29 cellular contexts compared by ENCODE assay signal in the genomic region with DNA sequence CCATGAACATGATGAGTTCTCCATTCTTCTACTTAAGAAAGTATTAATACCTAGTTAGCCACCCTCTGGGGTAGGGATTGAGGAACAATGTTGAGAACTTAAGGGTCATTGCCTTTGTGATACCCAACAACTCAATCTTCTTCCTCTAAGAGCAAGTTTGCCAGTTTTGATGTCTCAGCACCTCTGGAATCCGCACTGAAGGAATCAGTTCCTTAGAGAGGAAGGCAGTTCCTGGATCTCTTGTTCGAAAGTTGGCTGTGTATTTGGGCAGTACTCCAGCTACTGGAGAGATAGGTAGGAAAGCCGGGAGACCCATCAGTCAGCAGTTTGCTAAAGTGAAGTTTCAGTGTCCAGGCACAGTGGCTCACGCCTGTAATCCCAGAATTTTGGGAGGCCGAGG. TPM values are rescaled to one million over a fixed set of nuclear protein-coding genes. Genes with fewer than 3 reads are reported as not detected.
"Had no signal": no experiment of that assay in that cellular context is flagged by ENCODE, and none has a peak within 500 bp of the region (broad histone marks: within the 10 kb centered on the region; RNA-seq: fewer than 3 reads in every experiment).

No MANE protein-coding gene starts in this region.

- H3K4me3 ChIP-seq: body of pancreas, esophagus squamous epithelium, gastrocnemius medialis, neural progenitor cell, vagina had no signal

- H3K4me3 Mint-ChIP-seq: activated CD4-positive, alpha-beta memory T cell treated with anti-CD3 and anti-CD28 coated beads, Interleukin-2, amount 10 ng/mL, durations not matched to agents 7 days and 5 days; activated CD4-positive, alpha-beta T cell treated with anti-CD3 and anti-CD28 coated beads, Interleukin-2, amount 10 ng/mL, durations not matched to agents 7 days and 5 days; activated T-cell treated with anti-CD3 and anti-CD28 coated beads, Interleukin-2, amount 50 U/mL, for 4 hours; activated T-helper 17 cell treated with anti-CD3 and anti-CD28 coated beads, Interleukin-2, amount 50 U/mL, for 72 hours; memory B cell; natural killer cell; neural progenitor cell; stimulated activated effector memory CD8-positive, alpha-beta T cell treated with anti-CD3 and anti-CD28 coated beads, Interleukin-12 subunit alpha, Interleukin-12 subunit beta, amount 100 ng/mL, for 72 hours; stimulated activated naive CD8-positive, alpha-beta T cell treated with anti-CD3 and anti-CD28 coated beads, Interleukin-15, amount 100 ng/mL, for 72 hours; type B pancreatic cell; WTC11 had no signal

- H3K9me3 ChIP-seq: body of pancreas, esophagus squamous epithelium, gastrocnemius medialis, vagina had no signal

- DNase-seq: activated CD4-positive, alpha-beta memory T cell treated with anti-CD3 and anti-CD28 coated beads, Interleukin-2, amount 10 ng/mL, durations not matched to agents 7 days and 5 days; activated CD4-positive, alpha-beta T cell treated with anti-CD3 and anti-CD28 coated beads for 1 hour; activated CD4-positive, alpha-beta T cell treated with anti-CD3 and anti-CD28 coated beads, Interleukin-2, amount 10 ng/mL, durations not matched to agents 7 days and 5 days; activated gamma-delta T cell treated with Interleukin-2 at 50 U/mL for 16 hours; activated T-cell treated with anti-CD3 and anti-CD28 coated beads, Interleukin-2, amount 50 U/mL, for 4 hours; anterior cingulate cortex; body of pancreas; dermis blood vessel endothelial cell; effector CD4-positive, alpha-beta T cell; esophagus squamous epithelium; gastrocnemius medialis; hippocampal formation; left cardiac atrium; natural killer cell; occipital lobe; right cardiac atrium; stimulated activated CD4-positive, alpha-beta T cell treated with anti-CD3 and anti-CD28 coated beads, Interleukin-4, amount 100 ng/mL, for 24 hours; stimulated activated naive CD8-positive, alpha-beta T cell treated with anti-CD3 and anti-CD28 coated beads, Interleukin-15, amount 100 ng/mL, for 72 hours; substantia nigra; T-helper 2 cell had no signal

- H3K27ac Mint-ChIP-seq: activated CD4-positive, alpha-beta memory T cell treated with anti-CD3 and anti-CD28 coated beads, Interleukin-2, amount 10 ng/mL, durations not matched to agents 7 days and 5 days; activated CD4-positive, alpha-beta T cell treated with anti-CD3 and anti-CD28 coated beads, Interleukin-2, amount 10 ng/mL, durations not matched to agents 7 days and 5 days; activated T-helper 17 cell treated with anti-CD3 and anti-CD28 coated beads, Interleukin-2, amount 50 U/mL, for 72 hours; memory B cell; natural killer cell; neural progenitor cell; stimulated activated effector memory CD8-positive, alpha-beta T cell treated with anti-CD3 and anti-CD28 coated beads, Interleukin-12 subunit alpha, Interleukin-12 subunit beta, amount 100 ng/mL, for 72 hours; stimulated activated naive CD8-positive, alpha-beta T cell treated with anti-CD3 and anti-CD28 coated beads, Interleukin-15, amount 100 ng/mL, for 72 hours; type B pancreatic cell; WTC11 had no signal

- ATAC-seq: activated naive CD4-positive, alpha-beta T cell treated with anti-CD3 and anti-CD28 coated beads, Interleukin-2, amount 50 U/mL, for 72 hours; activated T-cell treated with anti-CD3 and anti-CD28 coated beads, Interleukin-2, amount 50 U/mL, for 4 hours; activated T-helper 17 cell treated with anti-CD3 and anti-CD28 coated beads, Interleukin-2, amount 50 U/mL, for 72 hours; body of pancreas; gastrocnemius medialis; natural killer cell; right cardiac atrium; stimulated activated effector memory CD8-positive, alpha-beta T cell treated with anti-CD3 and anti-CD28 coated beads, Interleukin-12 subunit alpha, Interleukin-12 subunit beta, amount 100 ng/mL, for 72 hours; stimulated activated naive CD8-positive, alpha-beta T cell treated with anti-CD3 and anti-CD28 coated beads, Interleukin-15, amount 100 ng/mL, for 72 hours; WTC11 had no signal

- H3K36me3 ChIP-seq: esophagus squamous epithelium, gastrocnemius medialis, neural progenitor cell, vagina had no signal

- H3K27ac ChIP-seq: body of pancreas, esophagus squamous epithelium, gastrocnemius medialis, neural progenitor cell, parathyroid adenoma, vagina had no signal

- H3K27me3 Mint-ChIP-seq: stimulated activated naive CD8-positive, alpha-beta T cell treated with anti-CD3 and anti-CD28 coated beads, Interleukin-15, amount 100 ng/mL, for 72 hours had no signal

- H3K27me3 ChIP-seq: body of pancreas, neural progenitor cell, vagina had no signal

- H3K4me1 Mint-ChIP-seq: activated T-helper 17 cell treated with anti-CD3 and anti-CD28 coated beads, Interleukin-2, amount 50 U/mL, for 72 hours; memory B cell; natural killer cell; stimulated activated effector memory CD8-positive, alpha-beta T cell treated with anti-CD3 and anti-CD28 coated beads, Interleukin-12 subunit alpha, Interleukin-12 subunit beta, amount 100 ng/mL, for 72 hours; WTC11 had no signal

- H3K9me3 Mint-ChIP-seq: activated CD4-positive, alpha-beta memory T cell treated with anti-CD3 and anti-CD28 coated beads, Interleukin-2, amount 10 ng/mL, durations not matched to agents 7 days and 5 days; activated CD4-positive, alpha-beta T cell treated with anti-CD3 and anti-CD28 coated beads, Interleukin-2, amount 10 ng/mL, durations not matched to agents 7 days and 5 days; activated naive CD4-positive, alpha-beta T cell treated with anti-CD3 and anti-CD28 coated beads, Interleukin-2, amount 50 U/mL, for 72 hours; activated T-cell treated with anti-CD3 and anti-CD28 coated beads, Interleukin-2, amount 50 U/mL, for 4 hours; activated T-helper 17 cell treated with anti-CD3 and anti-CD28 coated beads, Interleukin-2, amount 50 U/mL, for 72 hours; memory B cell; natural killer cell; stimulated activated effector memory CD8-positive, alpha-beta T cell treated with anti-CD3 and anti-CD28 coated beads, Interleukin-12 subunit alpha, Interleukin-12 subunit beta, amount 100 ng/mL, for 72 hours; stimulated activated naive CD8-positive, alpha-beta T cell treated with anti-CD3 and anti-CD28 coated beads, Interleukin-15, amount 100 ng/mL, for 72 hours; type B pancreatic cell had no signal

- H3K36me3 Mint-ChIP-seq: activated naive CD4-positive, alpha-beta T cell treated with anti-CD3 and anti-CD28 coated beads, Interleukin-2, amount 50 U/mL, for 72 hours; memory B cell; natural killer cell; neural progenitor cell; type B pancreatic cell; WTC11 had no signal

- H3K4me1 ChIP-seq: body of pancreas, esophagus squamous epithelium, gastrocnemius medialis, parathyroid adenoma, vagina had no signal

RNA-seq across cellular contexts. Expression of a gene that starts 38.5 kb away (rescaled TPM):
- total RNA-seq: dermis blood vessel endothelial cell had no signal
